6 cellular contexts compared by ENCODE assay signal in genomic region chr12:93041416-93041815, GRCh38.
"Had no signal": no experiment of that assay in that cellular context is flagged by ENCODE, and none has a peak within 500 bp of the region (broad histone marks: within the 10 kb centered on the region; RNA-seq: fewer than 3 reads in every experiment).

No MANE protein-coding gene starts in this region.

- H3K4me2 ChIP-seq: GM23338 had no signal

- ATAC-seq: GM23338, K562 had no signal

- H3K4me3 ChIP-seq: GM23338, K562 had no signal

- DNase-seq: H9, HCEC 1CT, IMR-90, KG1 had no signal
